ENCODE assay signal across 8 cellular contexts in the genomic region with DNA sequence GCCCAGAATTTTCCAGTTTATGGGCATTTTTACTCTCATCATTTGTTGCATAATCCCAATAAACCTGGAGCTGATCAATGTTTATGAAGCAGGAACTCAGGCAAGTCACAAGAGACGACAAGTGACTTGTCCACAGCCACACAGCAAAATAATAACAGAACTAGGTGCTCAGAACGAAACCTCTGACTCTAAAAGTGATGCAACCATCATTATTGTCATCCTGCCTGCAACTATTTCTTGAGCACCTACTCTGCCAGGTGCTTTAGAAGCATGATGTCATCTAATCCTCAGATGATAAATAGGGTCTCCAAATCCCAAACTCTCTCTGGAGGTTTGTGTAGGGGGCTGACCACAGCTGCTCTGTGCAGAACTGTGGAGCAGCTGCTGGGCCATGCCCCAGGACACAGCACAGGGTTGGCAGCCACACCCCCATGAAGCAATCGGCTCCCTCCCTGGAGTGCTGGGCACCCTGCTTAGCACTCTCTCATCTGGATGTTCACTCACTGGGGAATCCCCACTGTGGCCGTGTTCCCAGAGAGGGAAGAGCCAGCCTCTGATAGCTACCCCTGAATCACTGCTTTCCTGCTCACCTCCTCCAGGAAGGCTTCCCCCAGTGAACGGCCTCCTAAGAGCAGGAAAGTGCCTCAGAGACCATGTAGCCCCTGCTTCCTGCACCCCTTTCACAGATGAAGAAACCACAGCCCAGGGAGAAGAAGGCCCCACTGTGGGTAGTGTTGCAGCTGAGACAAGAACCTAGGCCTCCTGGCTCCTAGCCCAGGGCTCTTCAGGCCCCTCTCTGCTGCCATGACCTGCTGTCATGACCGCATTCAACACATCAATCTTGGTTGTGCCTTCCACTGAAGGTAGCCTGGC. TPM values are rescaled to one million over a fixed set of nuclear protein-coding genes. Genes with fewer than 3 reads are reported as not detected.
DNase-seq lines count a peak whose midpoint lies in the region; ATAC-seq, FAIRE-seq and TF ChIP-seq lines count a peak whose summit lies in the region.

No MANE protein-coding gene starts in this region.

- 85 to 93% methylated on average over 2 to 6 of the region's 6 CpGs for WGBS in endodermal cell (ENCODE audit: insufficient coverage in 1 of 2, insufficient read length in 1 of 2), 2 experiments

- H4K20me1 ChIP-seq in KMS-11 (ENCODE audit: insufficient read depth), result no peaks in the 10 kb centered on the region

- H3K9me3 Mint-ChIP-seq in endodermal cell, result no peaks in the 10 kb centered on the region

- peaks cover 6% of the 10 kb centered on the region for H3K4me1 Mint-ChIP-seq in endodermal cell

- H3K9ac ChIP-seq in KMS-11 (no peak overlapping the region; the same call in 1 of the 2 replicates), endodermal cell (ENCODE audit: extremely low read depth, low read length, poor library complexity, severe bottlenecking) (no peak overlapping the region)

- H3K4me3 ChIP-seq in KMS-11 (IDR thresholded peaks at IDR 0.05; ENCODE audit: insufficient read depth, low read depth, low read length) (no peak overlapping the region), bronchial epithelial cell (ENCODE audit: low read depth, low read length) (no peak overlapping the region), endodermal cell (ENCODE audit: low read length) (no peak overlapping the region)

- peak overlapping the region; percentile 36 for H3K4me2 ChIP-seq in KMS-11

- peak; percentile 15 to 18 for DNase-seq in activated CD4-positive, alpha-beta T cell treated with anti-CD3 and anti-CD28 coated beads for 24 hours (ENCODE audit: low read depth in 2 of 2)
- no peak for DNase-seq in activated CD4-positive, alpha-beta T cell treated with anti-CD3 and anti-CD28 coated beads for 1 hour
- peak; percentile 80 for DNase-seq in bronchial epithelial cell (ENCODE audit: low read depth)
- DNase-seq in stimulated activated CD4-positive, alpha-beta T cell treated with anti-CD3 and anti-CD28 coated beads, Interleukin-4, amount 100 ng/mL, for 48 hours (ENCODE audit: low read depth in 2 of 2), result peak; percentile 27 to 37
- no peak for DNase-seq in central memory CD4-positive, alpha-beta T cell
- no peak for DNase-seq in endodermal cell

- peaks cover 46% of the 10 kb centered on the region for H3K27me3 Mint-ChIP-seq in endodermal cell (ENCODE audit: insufficient read depth)

- H2AFZ ChIP-seq in KMS-11 (ENCODE audit: low read depth), result no peak overlapping the region

- no peaks in the 10 kb centered on the region for H3K36me3 Mint-ChIP-seq in endodermal cell (ENCODE audit: low read depth)

- H3K27ac ChIP-seq in KMS-11, result peak overlapping the region; percentile 55; the same call in 1 of the 2 replicates
- no peak overlapping the region for H3K27ac ChIP-seq in endodermal cell (ENCODE audit: low read depth, low read length)

- no peak for ATAC-seq in GM21526 (IDR thresholded peaks at IDR 0.05; ENCODE audit: low FRiP score, unreplicated experiment)

- TF ChIP-seq CTCF in KMS-11 (conservative IDR thresholded peaks at IDR 0.05; ENCODE audit: low read depth, low read length) (no peak), bronchial epithelial cell (IDR thresholded peaks at IDR 0.05; ENCODE audit: insufficient read depth, low read length, severe bottlenecking) (no peak), endodermal cell (conservative IDR thresholded peaks at IDR 0.05) (no peak)

- no peaks in the 10 kb centered on the region for H3K27me3 ChIP-seq in KMS-11 (ENCODE audit: insufficient read depth, low read depth)
- no peaks in the 10 kb centered on the region for H3K27me3 ChIP-seq in bronchial epithelial cell (ENCODE audit: control insufficient read depth, insufficient read depth, low read length)
- peaks cover 21% of the 10 kb centered on the region for H3K27me3 ChIP-seq in endodermal cell (ENCODE audit: control insufficient read depth, insufficient read depth, low read length, poor library complexity, severe bottlenecking)

- H3K27ac Mint-ChIP-seq in endodermal cell, result no peak overlapping the region

- H3K36me3 ChIP-seq in KMS-11 (ENCODE audit: insufficient read depth) (no peaks in the 10 kb centered on the region), bronchial epithelial cell (ENCODE audit: control insufficient read depth, insufficient read depth, low read length) (no peaks in the 10 kb centered on the region), endodermal cell (ENCODE audit: control insufficient read depth, insufficient read depth, low read length) (no peaks in the 10 kb centered on the region)

- FAIRE-seq in bronchial epithelial cell (lab: Jason Lieb, UNC), result peak; percentile 62

- H3K4me1 ChIP-seq in KMS-11 (ENCODE audit: low read depth, poor library complexity, severe bottlenecking) (peaks cover 11% of the 10 kb centered on the region), endodermal cell (ENCODE audit: control insufficient read depth, insufficient read depth, low read length) (no peaks in the 10 kb centered on the region)

- no peak overlapping the region for H3K4me3 Mint-ChIP-seq in endodermal cell

- no peaks in the 10 kb centered on the region for H3K9me3 ChIP-seq in endodermal cell (ENCODE audit: control insufficient read depth, low read length)

- no peaks in the 10 kb centered on the region for H3K79me2 ChIP-seq in KMS-11 (ENCODE audit: insufficient read depth, low read depth)

RNA-seq across cellular contexts. Expression of a gene that starts 2.1 kb away (rescaled TPM):
- total RNA-seq in bronchial epithelial cell, result 7.4 and 12.5 TPM in 2 replicates
- total RNA-seq in endodermal cell, result under 1 TPM; 0.44 to 0.53 TPM
- 0.11 TPM for polyA plus RNA-seq in endodermal cell (2013, experiment 1 of 2)
- polyA plus RNA-seq in endodermal cell (2013, experiment 2 of 2), result not detected

RNA-seq across cellular contexts. Expression of a gene that starts 34.7 kb away (rescaled TPM):
- 5.3 and 5.9 TPM in 2 replicates for total RNA-seq in bronchial epithelial cell
- 1 to 10 TPM; 8.9 to 9.1 TPM for total RNA-seq in endodermal cell
- polyA plus RNA-seq in endodermal cell (2013, experiment 1 of 2), result 8.7 TPM
- 7.0 TPM for polyA plus RNA-seq in endodermal cell (2013, experiment 2 of 2)

Comparison
In these comparisons a context has a peak if more than half of its experiments do, and no peak if none do; other contexts are left out.
1. DNase-seq: peak in activated CD4-positive, alpha-beta T cell treated with anti-CD3 and anti-CD28 coated beads for 24 hours (2 of 2), bronchial epithelial cell (single experiment) and stimulated activated CD4-positive, alpha-beta T cell treated with anti-CD3 and anti-CD28 coated beads, Interleukin-4, amount 100 ng/mL, for 48 hours (2 of 2); none in activated CD4-positive, alpha-beta T cell treated with anti-CD3 and anti-CD28 coated beads for 1 hour (single experiment), central memory CD4-positive, alpha-beta T cell (single experiment) and endodermal cell (single experiment).